ENCODE assay signal across 17 cellular contexts in the genomic region with DNA sequence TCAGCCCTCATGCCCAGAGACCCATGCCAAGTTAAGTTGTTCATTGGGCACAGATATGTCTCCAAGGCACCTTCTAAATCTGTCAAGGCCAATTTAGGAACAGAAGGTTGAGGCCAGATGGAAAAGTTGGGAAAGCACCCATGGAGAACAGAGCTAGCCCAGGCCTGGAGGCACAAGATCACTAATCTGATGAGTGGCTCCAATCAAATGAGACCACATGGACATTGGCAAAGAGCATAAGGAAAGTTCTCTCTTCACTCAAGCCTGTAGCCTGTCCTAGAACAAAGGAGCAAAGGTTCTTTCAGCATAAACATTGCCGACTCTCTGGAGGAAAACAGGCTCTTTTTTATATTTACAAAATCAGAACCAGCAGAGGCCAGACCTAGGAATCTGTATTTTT.
DNase-seq lines count a peak whose midpoint lies in the region; ATAC-seq and TF ChIP-seq lines count a peak whose summit lies in the region.
"Had no signal": no experiment of that assay in that cellular context is flagged by ENCODE, and none has a peak within 500 bp of the region (broad histone marks: within the 10 kb centered on the region; RNA-seq: fewer than 3 reads in every experiment).

No MANE protein-coding gene starts in this region.

- H4K5ac ChIP-seq in IMR-90 (ENCODE audit: low read depth, low read length): no peak overlapping the region

- H3K79me1 ChIP-seq in IMR-90 (ENCODE audit: low read depth in 1 of 2, low read length in 2 of 2): no peaks in the 10 kb centered on the region

- H3K23ac ChIP-seq in IMR-90 (ENCODE audit: low read depth, low read length): no peak overlapping the region

- H3K14ac ChIP-seq in IMR-90 (replicated peaks; ENCODE audit: low read depth, low read length): no peak overlapping the region

- no peak overlapping the region for H3K4ac ChIP-seq in IMR-90 (ENCODE audit: low read depth, low read length)

- no peak overlapping the region for H2BK5ac ChIP-seq in IMR-90 (ENCODE audit: low read depth, low read length, poor library complexity, severe bottlenecking)

- H3K18ac ChIP-seq in IMR-90 (ENCODE audit: low read depth, low read length): peak overlapping the region; percentile 21; the same call in 1 of the 2 replicates

- H2BK20ac ChIP-seq in IMR-90 (ENCODE audit: low read depth, low read length): no peak overlapping the region

- TF ChIP-seq CTCF in IMR-90 (conservative IDR thresholded peaks at IDR 0.05; ENCODE audit: low read depth, low read length) (no peak), epithelial cell of proximal tubule (conservative IDR thresholded peaks at IDR 0.05; ENCODE audit: low read depth, low read length) (no peak), left lung (IDR thresholded peaks at IDR 0.05) (no peak), suprapubic skin (IDR thresholded peaks at IDR 0.05) (no peak)

- H3K27me3 ChIP-seq in IMR-90 (ENCODE audit: control insufficient read depth, insufficient read depth, low read length) (no peaks in the 10 kb centered on the region), left lung (no peaks in the 10 kb centered on the region), suprapubic skin (no peaks in the 10 kb centered on the region)

- H3K4me3 ChIP-seq in IMR-90 (ENCODE audit: insufficient read depth, low read depth, low read length) (no peak overlapping the region), epithelial cell of proximal tubule (ENCODE audit: low read depth, low read length) (no peak overlapping the region), left lung (no peak overlapping the region), suprapubic skin (no peak overlapping the region)
- H3K4me3 ChIP-seq: SK-N-MC had no signal

- no TSS peak for BruUV-seq in IMR-90 (replicated peaks; lab: Mats Ljungman, UMichigan)

- no peaks in the 10 kb centered on the region for H3K9me3 ChIP-seq in IMR-90 (ENCODE audit: control insufficient read depth, insufficient read depth, low read length)
- no peaks in the 10 kb centered on the region for H3K9me3 ChIP-seq in left lung
- H3K9me3 ChIP-seq in suprapubic skin: no peaks in the 10 kb centered on the region

- intact Hi-C loops in IMR-90 (cut with micrococcal nuclease) (loop anchor here (10.0 kb wide), 1 partner anchor 1783 kb away; no protein-coding TSS in a partner anchor), left lung (cut with DNase I) (no loop called here)

- TF ChIP-seq EP300 in suprapubic skin (IDR thresholded peaks at IDR 0.05): no peak

- H2AK5ac ChIP-seq in IMR-90 (ENCODE audit: low read depth, low read length): peak overlapping the region; percentile 16

- H3K56ac ChIP-seq in IMR-90 (ENCODE audit: extremely low read depth, insufficient read depth, low read length): no peak overlapping the region

- H4K91ac ChIP-seq in IMR-90 (ENCODE audit: insufficient read depth, low read depth, low read length): no peak overlapping the region

- TF ChIP-seq RAD21 in IMR-90 (IDR thresholded peaks at IDR 0.05; ENCODE audit: low read length): no peak

- no peak overlapping the region for H4K8ac ChIP-seq in IMR-90 (ENCODE audit: low read depth in 2 of 2, low read length in 2 of 2)

- H2AK9ac ChIP-seq in IMR-90 (replicated peaks; ENCODE audit: low read depth, low read length, poor library complexity): no peak overlapping the region

- H3K4me2 ChIP-seq in IMR-90 (ENCODE audit: low read depth, low read length): no peak overlapping the region

- no peaks in the 10 kb centered on the region for H3K36me3 ChIP-seq in IMR-90 (ENCODE audit: control insufficient read depth, insufficient read depth, low read length)
- no peaks in the 10 kb centered on the region for H3K36me3 ChIP-seq in left lung
- no peaks in the 10 kb centered on the region for H3K36me3 ChIP-seq in suprapubic skin

- dilution Hi-C loops in IMR-90 (cut with HindIII; ENCODE audit: low sequenced_read_pairs, unreplicated experiment): no loop called here

- no peak overlapping the region for H3K27ac ChIP-seq in IMR-90 (ENCODE audit: insufficient read depth, low read length)
- peak overlapping the region; percentile 23 to 34 for H3K27ac ChIP-seq in left lung
- peak overlapping the region; percentile 44 for H3K27ac ChIP-seq in suprapubic skin
- H3K27ac ChIP-seq: SK-N-MC had no signal

- no peak overlapping the region for H2AFZ ChIP-seq in IMR-90 (replicated peaks; ENCODE audit: low read length, poor library complexity)

- no peak overlapping the region for H2BK120ac ChIP-seq in IMR-90 (ENCODE audit: low read depth, low read length)

- no peak overlapping the region for H2BK15ac ChIP-seq in IMR-90 (ENCODE audit: low read depth, low read length)

- H3K9me1 ChIP-seq in IMR-90 (ENCODE audit: insufficient read depth, low read length): peaks cover 3% of the 10 kb centered on the region; the same call in 1 of the 2 replicates

- WGBS in IMR-90 (ENCODE audit: extremely low coverage in 2 of 2, insufficient read length in 1 of 2), 2 experiments: no CpG with 5 or more reads among the region's 1 CpG
- 63% methylated on average over 1 of the region's 1 CpG for WGBS in suprapubic skin

- in situ Hi-C loops in IMR-90 (cut with MboI; ENCODE audit: low sequenced_read_pairs): no loop called here

- DNase-seq in IMR-90 (no peak), epithelial cell of proximal tubule (ENCODE audit: low read depth) (peak; percentile 57), left lung (no peak), suprapubic skin (ENCODE audit: low spot score in 2 of 2) (no peak), NCI-H2196 (lab: John Stamatoyannopoulos, UW; ENCODE audit: unreplicated experiment) (no peak)
- no peak for DNase-seq in activated naive CD4-positive, alpha-beta T cell treated with Interleukin-2 at 50 U/mL for 16 hours
- DNase-seq: effector memory CD4-positive, alpha-beta T cell; H9; kidney glomerular epithelial cell; naive thymus-derived CD4-positive, alpha-beta T cell; NCI-H1092; NCI-H2171 treated with DMSO at 0.1 percent for 48 hours; retina; stimulated activated naive CD4-positive, alpha-beta T cell had no signal

- H3K4me1 ChIP-seq in IMR-90 (ENCODE audit: control insufficient read depth, insufficient read depth, low read length): peaks cover 9% of the 10 kb centered on the region
- peaks cover 0 to 14% of the 10 kb centered on the region in 2 donors for H3K4me1 ChIP-seq in left lung
- H3K4me1 ChIP-seq in suprapubic skin: peaks cover 10% of the 10 kb centered on the region

- no peak for TF ChIP-seq POLR2A in IMR-90 (IDR thresholded peaks at IDR 0.05; ENCODE audit: low read depth, low read length)
- TF ChIP-seq POLR2A in suprapubic skin (IDR thresholded peaks at IDR 0.05): no peak

- ATAC-seq in IMR-90 (ENCODE audit: low read depth) (no peak), left lung (no peak), GM18519 (IDR thresholded peaks at IDR 0.05; ENCODE audit: low FRiP score, unreplicated experiment) (no peak)
- ATAC-seq in activated CD4-positive, CD25-positive, alpha-beta regulatory T cell treated with anti-CD3 and anti-CD28 coated beads, Interleukin-2, amount 50 U/mL, for 24 hours: no peak

- POLR2A ChIA-PET in IMR-90 (lab: Charles Lee; ENCODE audit: unreplicated experiment): no interaction called here

- CTCF ChIA-PET in IMR-90 (lab: Yijun Ruan, JAX): no interaction called here

- H3K9ac ChIP-seq in IMR-90 (ENCODE audit: low read depth, low read length): no peak overlapping the region

- no peaks in the 10 kb centered on the region for H4K20me1 ChIP-seq in IMR-90 (ENCODE audit: insufficient read depth, low read length)

TF ChIP-seq in IMR-90, 13 proteins besides CTCF, POLR2A, EP300 and RAD21:
- TF ChIP-seq SMC3 (IDR thresholded peaks at IDR 0.05; ENCODE audit: low read depth, low read length) (no peak), MAZ (IDR thresholded peaks at IDR 0.05; ENCODE audit: borderline replicate concordance, low read depth, low read length) (no peak), FOS (IDR thresholded peaks at IDR 0.05; ENCODE audit: low read depth, low read length) (no peak), RCOR1 (IDR thresholded peaks at IDR 0.05; ENCODE audit: insufficient replicate concordance, low read length) (no peak), NFE2L2 (IDR thresholded peaks at IDR 0.05; ENCODE audit: low read depth, low read length) (no peak)
- TF ChIP-seq, protein P1, sequence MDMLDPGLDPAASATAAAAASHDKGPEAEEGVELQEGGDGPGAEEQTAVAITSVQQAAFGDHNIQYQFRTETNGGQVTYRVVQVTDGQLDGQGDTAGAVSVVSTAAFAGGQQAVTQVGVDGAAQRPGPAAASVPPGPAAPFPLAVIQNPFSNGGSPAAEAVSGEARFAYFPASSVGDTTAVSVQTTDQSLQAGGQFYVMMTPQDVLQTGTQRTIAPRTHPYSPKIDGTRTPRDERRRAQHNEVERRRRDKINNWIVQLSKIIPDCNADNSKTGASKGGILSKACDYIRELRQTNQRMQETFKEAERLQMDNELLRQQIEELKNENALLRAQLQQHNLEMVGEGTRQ (IDR thresholded peaks at IDR 0.05; ENCODE audit: low read depth, low read length): no peak
